28 cellular contexts compared by ENCODE assay signal in the genomic region with DNA sequence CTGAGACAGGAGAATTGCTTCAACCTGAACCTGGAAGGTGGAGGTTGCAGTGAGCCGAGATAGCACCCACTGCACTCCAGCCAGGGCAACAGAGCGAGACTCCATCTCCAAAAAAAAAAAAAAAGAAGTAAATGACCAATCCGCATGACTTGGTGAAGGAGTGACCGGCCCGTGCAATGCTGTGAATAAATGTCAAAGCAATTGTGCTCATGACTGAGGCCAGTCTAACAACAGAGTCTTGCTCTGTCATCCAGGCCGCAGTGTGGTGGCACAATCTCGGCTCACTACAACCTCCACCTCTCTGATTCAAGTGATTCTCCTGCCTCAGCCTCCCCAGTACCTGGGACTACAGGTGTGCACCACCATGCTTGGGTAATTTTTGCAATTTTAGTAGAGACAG.
"Had no signal": no experiment of that assay in that cellular context is flagged by ENCODE, and none has a peak within 500 bp of the region (broad histone marks: within the 10 kb centered on the region; RNA-seq: fewer than 3 reads in every experiment).

No MANE protein-coding gene starts in this region.

- H3K4me2 ChIP-seq: neural progenitor cell had no signal

- H3K9ac ChIP-seq: neural progenitor cell, parathyroid adenoma had no signal

- H3K27me3 Mint-ChIP-seq: activated T-cell treated with anti-CD3 and anti-CD28 coated beads, Interleukin-2, amount 50 U/mL, for 24 hours; stimulated activated naive CD8-positive, alpha-beta T cell treated with anti-CD3 and anti-CD28 coated beads, Interleukin-15, amount 100 ng/mL, for 72 hours had no signal

- H3K27ac ChIP-seq: brain microvascular endothelial cell, foreskin keratinocyte, left ventricle myocardium inferior, neural progenitor cell, parathyroid adenoma, right lobe of liver, tibial nerve, vagina had no signal

- H3K4me3 ChIP-seq: left ventricle myocardium inferior, neural progenitor cell, right lobe of liver, tibial nerve, vagina had no signal

- H3K4me1 ChIP-seq: foreskin keratinocyte, left ventricle myocardium inferior, parathyroid adenoma, right lobe of liver, vagina had no signal

- ATAC-seq: effector memory CD8-positive, alpha-beta T cell; esophagus mucosa; foreskin keratinocyte; naive thymus-derived CD8-positive, alpha-beta T cell; right lobe of liver; stimulated activated memory B cell treated with anti-CD40 and anti-IgM and Interleukin-4, amounts not matched to agents 10 μg/mL and 1 μg/mL and 100 μg/mL, for 72 hours; stimulated activated naive CD8-positive, alpha-beta T cell treated with anti-CD3 and anti-CD28 coated beads, Interleukin-15, amount 100 ng/mL, for 72 hours; T-helper 17 cell had no signal

- H3K4me1 Mint-ChIP-seq: activated CD4-positive, alpha-beta memory T cell treated with anti-CD3 and anti-CD28 coated beads, Interleukin-2, amount 10 ng/mL, durations not matched to agents 7 days and 5 days; activated CD4-positive, alpha-beta T cell treated with anti-CD3 and anti-CD28 coated beads, Interleukin-2, amount 10 ng/mL, durations not matched to agents 24 days and 14 days; stimulated activated memory B cell treated with anti-CD40 and anti-IgM and Interleukin-4, amounts not matched to agents 10 μg/mL and 1 μg/mL and 100 μg/mL, for 72 hours; T-helper 17 cell had no signal

- H3K27me3 ChIP-seq: brain microvascular endothelial cell, tibial nerve, vagina had no signal

- H3K36me3 Mint-ChIP-seq: naive thymus-derived CD8-positive, alpha-beta T cell; neural progenitor cell; stimulated activated memory B cell treated with anti-CD40 and anti-IgM and Interleukin-4, amounts not matched to agents 10 μg/mL and 1 μg/mL and 100 μg/mL, for 72 hours had no signal

- H3K9me3 ChIP-seq: left ventricle myocardium inferior, right lobe of liver, vagina had no signal

- H3K4me3 Mint-ChIP-seq: activated CD4-positive, alpha-beta memory T cell treated with anti-CD3 and anti-CD28 coated beads, Interleukin-2, amount 10 ng/mL, durations not matched to agents 7 days and 5 days; activated CD4-positive, alpha-beta T cell treated with anti-CD3 and anti-CD28 coated beads, Interleukin-2, amount 10 ng/mL, durations not matched to agents 24 days and 14 days; activated T-cell treated with anti-CD3 and anti-CD28 coated beads, Interleukin-2, amount 50 U/mL, for 24 hours; effector memory CD8-positive, alpha-beta T cell; naive thymus-derived CD8-positive, alpha-beta T cell; neural progenitor cell; stimulated activated memory B cell treated with anti-CD40 and anti-IgM and Interleukin-4, amounts not matched to agents 10 μg/mL and 1 μg/mL and 100 μg/mL, for 72 hours; stimulated activated naive CD8-positive, alpha-beta T cell treated with anti-CD3 and anti-CD28 coated beads, Interleukin-15, amount 100 ng/mL, for 72 hours; T-helper 17 cell had no signal

- DNase-seq: activated CD4-positive, alpha-beta memory T cell treated with anti-CD3 and anti-CD28 coated beads, Interleukin-2, amount 10 ng/mL, durations not matched to agents 7 days and 5 days; activated CD4-positive, alpha-beta T cell treated with anti-CD3 and anti-CD28 coated beads, Interleukin-2, amount 10 ng/mL, durations not matched to agents 24 days and 14 days; activated CD4-positive, CD25-positive, alpha-beta regulatory T cell treated with anti-CD3 and anti-CD28 coated beads, Interleukin-2, amount 50 U/mL, for 72 hours; activated CD8-positive, alpha-beta memory T cell treated with anti-CD3 and anti-CD28 coated beads, Interleukin-2, amount 50 U/mL, for 48 hours; activated gamma-delta T cell; activated naive CD4-positive, alpha-beta T cell treated with anti-CD3 and anti-CD28 coated beads, Interleukin-2, amount 50 U/mL, for 16 hours; activated T-cell treated with anti-CD3 and anti-CD28 coated beads, Interleukin-2, amount 50 U/mL, for 24 hours; amniotic stem cell; cortex of kidney; effector memory CD8-positive, alpha-beta T cell; foreskin keratinocyte; left ventricle myocardium inferior; occipital lobe; small intestine; stimulated activated CD4-positive, alpha-beta T cell treated with anti-CD3 and anti-CD28 coated beads, Interleukin-4, amount 100 ng/mL, for 24 hours; stimulated activated CD8-positive, alpha-beta memory T cell treated with anti-CD3 and anti-CD28 coated beads, Interleukin-4, amount 100 ng/mL, for 48 hours; stimulated activated naive CD8-positive, alpha-beta T cell treated with anti-CD3 and anti-CD28 coated beads, Interleukin-15, amount 100 ng/mL, for 72 hours; T-helper 17 cell; T1000 had no signal

- H3K27ac Mint-ChIP-seq: activated CD4-positive, alpha-beta memory T cell treated with anti-CD3 and anti-CD28 coated beads, Interleukin-2, amount 10 ng/mL, durations not matched to agents 7 days and 5 days; activated CD4-positive, alpha-beta T cell treated with anti-CD3 and anti-CD28 coated beads, Interleukin-2, amount 10 ng/mL, durations not matched to agents 24 days and 14 days; activated T-cell treated with anti-CD3 and anti-CD28 coated beads, Interleukin-2, amount 50 U/mL, for 24 hours; effector memory CD8-positive, alpha-beta T cell; neural progenitor cell; stimulated activated memory B cell treated with anti-CD40 and anti-IgM and Interleukin-4, amounts not matched to agents 10 μg/mL and 1 μg/mL and 100 μg/mL, for 72 hours; T-helper 17 cell had no signal

- H3K9me3 Mint-ChIP-seq: activated CD4-positive, alpha-beta memory T cell treated with anti-CD3 and anti-CD28 coated beads, Interleukin-2, amount 10 ng/mL, durations not matched to agents 7 days and 5 days; activated CD4-positive, alpha-beta T cell treated with anti-CD3 and anti-CD28 coated beads, Interleukin-2, amount 10 ng/mL, durations not matched to agents 24 days and 14 days; activated T-cell treated with anti-CD3 and anti-CD28 coated beads, Interleukin-2, amount 50 U/mL, for 24 hours; effector memory CD8-positive, alpha-beta T cell; naive thymus-derived CD8-positive, alpha-beta T cell; stimulated activated memory B cell treated with anti-CD40 and anti-IgM and Interleukin-4, amounts not matched to agents 10 μg/mL and 1 μg/mL and 100 μg/mL, for 72 hours; stimulated activated naive CD8-positive, alpha-beta T cell treated with anti-CD3 and anti-CD28 coated beads, Interleukin-15, amount 100 ng/mL, for 72 hours had no signal

- H3K36me3 ChIP-seq: brain microvascular endothelial cell, left ventricle myocardium inferior, neural progenitor cell, right lobe of liver, tibial nerve, vagina had no signal
